ENCODE assay signal across 15 cellular contexts in the genomic region with DNA sequence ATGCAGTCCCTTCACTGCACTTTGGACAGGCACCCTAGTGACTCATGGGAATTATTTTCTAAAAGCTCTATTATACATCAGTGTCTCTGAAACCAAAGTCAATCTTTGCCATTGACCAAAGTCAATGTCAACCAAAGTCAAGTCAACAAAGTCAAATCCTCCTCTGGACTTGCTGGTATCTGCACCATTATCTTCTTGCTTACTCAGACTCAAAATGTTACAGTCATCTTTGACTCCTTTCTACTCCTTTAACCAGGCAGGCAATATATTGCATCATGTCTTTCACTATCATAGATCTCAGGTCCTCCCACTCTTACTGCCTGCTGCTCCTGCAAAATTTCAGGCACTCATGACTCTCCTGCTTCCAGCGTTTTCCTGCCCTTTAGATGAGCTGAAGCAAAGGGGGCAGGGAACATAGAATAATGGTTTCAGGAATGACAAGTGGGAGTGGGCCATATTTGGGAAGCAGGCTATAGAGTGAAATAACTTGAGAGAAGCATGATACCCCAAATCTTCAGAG. TPM values are rescaled to one million over a fixed set of nuclear protein-coding genes. Genes with fewer than 3 reads are reported as not detected.
"Had no signal": no experiment of that assay in that cellular context is flagged by ENCODE, and none has a peak within 500 bp of the region (broad histone marks: within the 10 kb centered on the region; RNA-seq: fewer than 3 reads in every experiment).

No MANE protein-coding gene starts in this region.

- H3K4me3 ChIP-seq: colonic mucosa, transverse colon had no signal

- H3K27ac Mint-ChIP-seq: activated naive CD4-positive, alpha-beta T cell treated with anti-CD3 and anti-CD28 coated beads, Interleukin-2, amount 10 ng/mL, durations not matched to agents 7 days and 5 days; activated T-helper 2 cell treated with anti-CD3 and anti-CD28 coated beads, Interferon-gamma antibody, Interleukin-2, Interleukin-4, amounts not matched to agents 10 μg/mL and 5 μg/mL and 100 μg/mL, durations not matched to agents 14 hours and 24 hours and 36 hours; natural killer cell; stimulated activated naive B cell treated with anti-CD40 and anti-IgM and Interleukin-4, amounts not matched to agents 10 μg/mL and 1 μg/mL and 100 μg/mL, for 72 hours; WTC11 had no signal

- H3K36me3 Mint-ChIP-seq: activated naive CD4-positive, alpha-beta T cell treated with anti-CD3 and anti-CD28 coated beads, Interleukin-2, amount 10 ng/mL, durations not matched to agents 7 days and 5 days; natural killer cell; stimulated activated naive B cell treated with anti-CD40 and anti-IgM and Interleukin-4, amounts not matched to agents 10 μg/mL and 1 μg/mL and 100 μg/mL, for 72 hours; WTC11 had no signal

- H3K4me1 ChIP-seq: colonic mucosa, transverse colon had no signal

- H3K4me3 Mint-ChIP-seq: activated naive CD4-positive, alpha-beta T cell treated with anti-CD3 and anti-CD28 coated beads, Interleukin-2, amount 10 ng/mL, durations not matched to agents 7 days and 5 days; natural killer cell; stimulated activated naive B cell treated with anti-CD40 and anti-IgM and Interleukin-4, amounts not matched to agents 10 μg/mL and 1 μg/mL and 100 μg/mL, for 72 hours; WTC11 had no signal

- H3K4me1 Mint-ChIP-seq: activated naive CD4-positive, alpha-beta T cell treated with anti-CD3 and anti-CD28 coated beads, Interleukin-2, amount 10 ng/mL, durations not matched to agents 7 days and 5 days; natural killer cell; stimulated activated naive B cell treated with anti-CD40 and anti-IgM and Interleukin-4, amounts not matched to agents 10 μg/mL and 1 μg/mL and 100 μg/mL, for 72 hours; WTC11 had no signal

- H3K27me3 ChIP-seq: colonic mucosa, transverse colon had no signal

- H3K9me3 ChIP-seq: colonic mucosa, transverse colon had no signal

- ATAC-seq: esophagus mucosa; natural killer cell; stimulated activated naive B cell treated with anti-CD40 and anti-IgM and Interleukin-4, amounts not matched to agents 10 μg/mL and 1 μg/mL and 100 μg/mL, for 72 hours; WTC11 had no signal

- H3K36me3 ChIP-seq: colonic mucosa, transverse colon had no signal

- H3K27ac ChIP-seq: colonic mucosa, transverse colon had no signal

- DNase-seq: activated CD4-positive, alpha-beta T cell treated with anti-CD3 and anti-CD28 coated beads for 48 hours; activated CD8-positive, alpha-beta memory T cell treated with anti-CD3 and anti-CD28 coated beads for 24 hours; activated naive CD4-positive, alpha-beta T cell treated with anti-CD3 and anti-CD28 coated beads, Interleukin-2, amount 10 ng/mL, durations not matched to agents 7 days and 5 days; amniotic stem cell; colonic mucosa; hypothalamus; mesendoderm; natural killer cell; nucleus accumbens; stimulated activated CD4-positive, alpha-beta T cell treated with anti-CD3 and anti-CD28 coated beads, Interleukin-2, amount 100 ng/mL, for 48 hours; stimulated activated naive B cell treated with anti-CD40 and anti-IgM and Interleukin-4, amounts not matched to agents 10 μg/mL and 1 μg/mL and 100 μg/mL, for 72 hours; transverse colon had no signal

- H3K9me3 Mint-ChIP-seq: activated naive CD4-positive, alpha-beta T cell treated with anti-CD3 and anti-CD28 coated beads, Interleukin-2, amount 10 ng/mL, durations not matched to agents 7 days and 5 days had no signal

RNA-seq across cellular contexts. Expression of gene IGF1, which starts 39.2 kb away (rescaled TPM):
- total RNA-seq: WTC11 had no signal
